ENCODE assay signal across 1 cellular context in genomic region chr22:36549033-36549432, GRCh38.
TF ChIP-seq lines count a peak whose summit lies in the region.

No MANE protein-coding gene starts in this region.

TF ChIP-seq in H1, 55 proteins besides CTCF, POLR2A, EP300 and RAD21:
- TF ChIP-seq RBBP5 (IDR thresholded peaks at IDR 0.05; ENCODE audit: borderline replicate concordance, low read depth, low read length) = no peak
- TF ChIP-seq SAP30 (IDR thresholded peaks at IDR 0.05; ENCODE audit: insufficient read depth, insufficient replicate concordance, low read length) = no peak
- TF ChIP-seq KDM5A (IDR thresholded peaks at IDR 0.05; ENCODE audit: low read length) = no peak
- TF ChIP-seq RNF2 (IDR thresholded peaks at IDR 0.05; ENCODE audit: borderline replicate concordance, low read depth, low read length, missing control alignments, poor library complexity, severe bottlenecking) = no peak
- no peak for TF ChIP-seq HDAC2 (IDR thresholded peaks at IDR 0.05; ENCODE audit: borderline replicate concordance in 1 of 2, low read depth in 2 of 2, low read length in 2 of 2)
- no peak for TF ChIP-seq E2F6 (IDR thresholded peaks at IDR 0.05)
- TF ChIP-seq TAF1 (IDR thresholded peaks at IDR 0.05; ENCODE audit: low read depth, low read length) = no peak
